Comparison of ENCODE assay signal across 10 cellular contexts in the genomic region with DNA sequence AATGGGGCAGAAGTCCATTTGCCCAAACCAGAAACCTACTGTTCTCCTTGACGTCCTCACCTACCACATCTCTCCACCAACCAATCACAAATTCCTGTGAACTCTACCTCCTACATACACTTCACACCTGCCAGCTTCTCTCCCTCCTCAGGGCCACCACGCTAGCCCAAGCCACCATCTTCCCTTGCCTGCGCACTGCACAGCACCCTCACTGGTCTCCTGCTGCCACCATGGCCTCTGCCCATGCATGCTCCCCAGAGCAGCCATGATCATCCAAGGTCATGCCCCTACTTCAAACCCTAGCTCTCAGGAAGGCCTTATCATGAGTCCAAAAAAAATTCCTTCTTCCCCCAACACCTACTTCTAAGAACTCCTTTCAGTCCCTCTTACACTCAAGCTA. TPM values are rescaled to one million over a fixed set of nuclear protein-coding genes. Genes with fewer than 3 reads are reported as not detected.
A peak's percentile ranks its signal among the peaks of the same experiment; 100 is the strongest.
DNase-seq lines count a peak whose midpoint lies in the region; ATAC-seq and TF ChIP-seq lines count a peak whose summit lies in the region.
"Had no signal": no experiment of that assay in that cellular context is flagged by ENCODE, and none has a peak within 500 bp of the region (broad histone marks: within the 10 kb centered on the region; RNA-seq: fewer than 3 reads in every experiment).

No MANE protein-coding gene starts in this region.

- H3K27ac Mint-ChIP-seq in activated CD4-positive, alpha-beta memory T cell treated with anti-CD3 and anti-CD28 coated beads, Interleukin-2, amount 10 ng/mL, durations not matched to agents 7 days and 5 days: no peak overlapping the region
- peak overlapping the region in 5 of 6 donors; percentile 32 to 89 (median 81) for H3K27ac Mint-ChIP-seq in immature natural killer cell

- H3K4me1 ChIP-seq in SK-N-SH (ENCODE audit: control insufficient read depth in 1 of 2, insufficient read depth in 2 of 2, low read depth in 1 of 2, low read length in 1 of 2) (peaks cover 10 to 34% of the 10 kb centered on the region in 2 experiments), spleen (peaks cover 7 to 48% (median 31%) of the 10 kb centered on the region in 6 donors), sigmoid colon (peaks cover 0 to 46% (median 28%) of the 10 kb centered on the region in 4 donors)

- H3K27ac ChIP-seq in SK-N-SH (ENCODE audit: low read depth in 2 of 2, low read length in 1 of 2) (no peak overlapping the region), spleen (no peak overlapping the region), sigmoid colon (peak overlapping the region in 2 of 4 donors; percentile 54 to 68)

- H3K27me3 ChIP-seq in SK-N-SH (ENCODE audit: insufficient read depth) (peaks cover 12% of the 10 kb centered on the region; the same call in 1 of the 2 replicates), spleen (replicated peaks in 1 of 7) (peaks cover 0 to 79% (median 17%) of the 10 kb centered on the region in 7 donors), sigmoid colon (no peaks in the 10 kb centered on the region)

- no peak for TF ChIP-seq RAD21 in SK-N-SH (IDR thresholded peaks at IDR 0.05; ENCODE audit: low read length)

- H3F3A ChIP-seq in SK-N-SH (replicated peaks; ENCODE audit: insufficient read depth): peaks cover 4% of the 10 kb centered on the region

- H3K79me2 ChIP-seq in SK-N-SH (ENCODE audit: insufficient read depth): no peaks in the 10 kb centered on the region

- no peaks in the 10 kb centered on the region for H3K9me3 Mint-ChIP-seq in activated CD4-positive, alpha-beta memory T cell treated with anti-CD3 and anti-CD28 coated beads, Interleukin-2, amount 10 ng/mL, durations not matched to agents 7 days and 5 days
- peaks cover 0 to 8% (median 0%) of the 10 kb centered on the region in 6 donors for H3K9me3 Mint-ChIP-seq in immature natural killer cell

- H3K27me3 Mint-ChIP-seq in activated CD4-positive, alpha-beta memory T cell treated with anti-CD3 and anti-CD28 coated beads, Interleukin-2, amount 10 ng/mL, durations not matched to agents 7 days and 5 days: peaks cover 58% of the 10 kb centered on the region
- H3K27me3 Mint-ChIP-seq in immature natural killer cell (ENCODE audit: low read depth in 3 of 3): peaks cover 17 to 34% (median 20%) of the 10 kb centered on the region in 3 donors

- no peak for TF ChIP-seq POLR2A in spleen (IDR thresholded peaks at IDR 0.05)
- no peak for TF ChIP-seq POLR2A in sigmoid colon (IDR thresholded peaks at IDR 0.05)

- no peak for TF ChIP-seq EP300 in SK-N-SH (IDR thresholded peaks at IDR 0.05; ENCODE audit: borderline replicate concordance in 1 of 2, low read depth in 1 of 2, low read length in 1 of 2)
- no peak for TF ChIP-seq EP300 in sigmoid colon (IDR thresholded peaks at IDR 0.05)

- intact Hi-C loops in spleen (cut with DNase I; ENCODE audit: low total_unique reads) (no loop called here), sigmoid colon (cut with DNase I) (no loop called here)

- no peaks in the 10 kb centered on the region for H3K9me2 ChIP-seq in SK-N-SH

- TF ChIP-seq CTCF in SK-N-SH (IDR thresholded peaks at IDR 0.05) (no peak), spleen (IDR thresholded peaks at IDR 0.05 in 8 of 11, conservative IDR thresholded peaks at IDR 0.05 in 3 of 11) (no peak), sigmoid colon (IDR thresholded peaks at IDR 0.05) (no peak)

- no peak for ATAC-seq in SK-N-SH treated with all-trans-retinoic acid at 6 μM for 48 hours
- no peak for ATAC-seq in GM21528 (IDR thresholded peaks at IDR 0.05; ENCODE audit: low FRiP score, unreplicated experiment)

- H3K9me3 ChIP-seq in SK-N-SH (no peaks in the 10 kb centered on the region), spleen (no peaks in the 10 kb centered on the region), sigmoid colon (no peaks in the 10 kb centered on the region)

- H3K36me3 Mint-ChIP-seq in activated CD4-positive, alpha-beta memory T cell treated with anti-CD3 and anti-CD28 coated beads, Interleukin-2, amount 10 ng/mL, durations not matched to agents 7 days and 5 days (ENCODE audit: low read depth): no peaks in the 10 kb centered on the region
- no peaks in the 10 kb centered on the region for H3K36me3 Mint-ChIP-seq in immature natural killer cell

- peak overlapping the region in 1 of 2 experiments; percentile 70; a peak in 2 of 4 replicates for H3K4me3 ChIP-seq in SK-N-SH (ENCODE audit: low read depth in 2 of 2, low read length in 1 of 2)
- H3K4me3 ChIP-seq in spleen: peak overlapping the region in 3 of 8 donors; percentile 62 to 80 (median 65)
- peak overlapping the region in 2 of 4 donors; percentile 74 to 91 for H3K4me3 ChIP-seq in sigmoid colon

- peak overlapping the region; percentile 8 for H3K4me3 Mint-ChIP-seq in activated CD4-positive, alpha-beta memory T cell treated with anti-CD3 and anti-CD28 coated beads, Interleukin-2, amount 10 ng/mL, durations not matched to agents 7 days and 5 days
- H3K4me3 Mint-ChIP-seq in immature natural killer cell: peak overlapping the region; percentile 71 to 87 (median 83)

- DNase-seq in SK-N-SH: no peak
- DNase-seq in activated CD4-positive, alpha-beta memory T cell treated with anti-CD3 and anti-CD28 coated beads, Interleukin-2, amount 10 ng/mL, durations not matched to agents 7 days and 5 days: no peak
- DNase-seq in immature natural killer cell: no peak
- DNase-seq in spleen: peak; percentile 74
- no peak for DNase-seq in DMS 273 (lab: John Stamatoyannopoulos, UW; ENCODE audit: unreplicated experiment)
- no peak for DNase-seq in sigmoid colon
- DNase-seq: left ventricle myocardium superior had no signal

- H3K4me1 Mint-ChIP-seq in activated CD4-positive, alpha-beta memory T cell treated with anti-CD3 and anti-CD28 coated beads, Interleukin-2, amount 10 ng/mL, durations not matched to agents 7 days and 5 days: peaks cover 34% of the 10 kb centered on the region
- H3K4me1 Mint-ChIP-seq in immature natural killer cell: peaks cover 11 to 15% of the 10 kb centered on the region in 2 donors

- 82% methylated on average over 3 of the region's 3 CpGs for WGBS in SK-N-SH (ENCODE audit: low lambda C conversion rate)
- 65 to 88% (median 84%) methylated on average over 3 of the region's 3 CpGs for WGBS in spleen, 5 donors
- 35 to 78% methylated on average over 3 of the region's 3 CpGs for WGBS in sigmoid colon, 2 donors

- H3K36me3 ChIP-seq in SK-N-SH (replicated peaks in 1 of 2; ENCODE audit: control insufficient read depth in 1 of 2, insufficient read depth in 2 of 2, low read length in 1 of 2): no peaks in the 10 kb centered on the region
- H3K36me3 ChIP-seq in spleen: no peaks in the 10 kb centered on the region
- no peaks in the 10 kb centered on the region for H3K36me3 ChIP-seq in sigmoid colon

- POLR2A ChIA-PET in SK-N-SH (lab: Yijun Ruan, JAX): interaction anchor here (1.0 to 1.4 kb wide), 4 partner anchors 164 to 214 kb away, joined by 3 to 8 read pairs (median 4); no protein-coding TSS in a partner anchor
- POLR2A ChIA-PET in activated CD4-positive, alpha-beta memory T cell treated with anti-CD3 and anti-CD28 coated beads, Interleukin-2, amount 10 ng/mL, durations not matched to agents 7 days and 5 days (lab: Charles Lee): interaction anchor here (0.5 to 1.9 kb wide), 5 partner anchors 8 to 1249 kb away, joined by 3 to 6 read pairs (median 3); no protein-coding TSS in a partner anchor

- H3K4me2 ChIP-seq in SK-N-SH: peak overlapping the region; percentile 80

- H3K9ac ChIP-seq in SK-N-SH: no peak overlapping the region

- CTCF ChIA-PET in SK-N-SH (lab: Yijun Ruan, JAX): interaction anchor here (0.6 to 3.1 kb wide), 50 partner anchors 10 to 690 kb away, joined by 3 to 49 read pairs (median 5); a partner anchor contains a TSS
- CTCF ChIA-PET in activated CD4-positive, alpha-beta memory T cell treated with anti-CD3 and anti-CD28 coated beads, Interleukin-2, amount 10 ng/mL, durations not matched to agents 7 days and 5 days (lab: Charles Lee): interaction anchor here (0.6 to 2.9 kb wide), 46 partner anchors 10 to 1874 kb away, joined by 3 to 18 read pairs (median 4); no protein-coding TSS in a partner anchor

- no peaks in the 10 kb centered on the region for H4K20me1 ChIP-seq in SK-N-SH (ENCODE audit: insufficient read depth)

- peak overlapping the region; percentile 63; the same call in 1 of the 2 replicates for H2AFZ ChIP-seq in SK-N-SH (ENCODE audit: low read depth)

TF ChIP-seq in SK-N-SH, 30 proteins besides CTCF, POLR2A, EP300 and RAD21 (continues in another document):
- TF ChIP-seq TCF12 (IDR thresholded peaks at IDR 0.05) (no peak), RXRA (IDR thresholded peaks at IDR 0.05; ENCODE audit: borderline replicate concordance, low read depth) (no peak), MXI1 (IDR thresholded peaks at IDR 0.05; ENCODE audit: low read depth, low read length) (no peak), MEF2A (IDR thresholded peaks at IDR 0.05; ENCODE audit: borderline replicate concordance, low read depth) (no peak), TAF1 (IDR thresholded peaks at IDR 0.05; ENCODE audit: borderline replicate concordance, low read depth, low read length) (no peak)

TF ChIP-seq in SK-N-SH treated with all-trans-retinoic acid at 6 μM for 48 hours, 23 proteins besides CTCF, POLR2A, EP300 and RAD21 (continues in another document):
- TF ChIP-seq PPARA (CRISPR knock-in tag; IDR thresholded peaks at IDR 0.05; ENCODE audit: borderline replicate concordance) (no peak), ZNF8 (CRISPR knock-in tag; IDR thresholded peaks at IDR 0.05) (no peak), TOX (CRISPR knock-in tag; IDR thresholded peaks at IDR 0.05; ENCODE audit: borderline replicate concordance) (no peak), BACH2 (CRISPR knock-in tag; IDR thresholded peaks at IDR 0.05; ENCODE audit: borderline replicate concordance) (no peak)

RNA-seq across cellular contexts. Expression of a gene that starts 1.1 kb away (rescaled TPM):
- 2.1 and 4.2 TPM in 2 replicates for polyA plus RNA-seq in SK-N-SH (2012; rRNA removed)
- 1.5 and 2.0 TPM in 2 replicates for polyA plus RNA-seq in SK-N-SH (2012; cell fraction: cytosol; rRNA removed)
- polyA plus RNA-seq in SK-N-SH (2012; cell fraction: nucleus; rRNA removed): 10.0 and 14.1 TPM in 2 replicates
- under 1 TPM; 0.20 to 0.71 TPM for total RNA-seq in activated CD4-positive, alpha-beta memory T cell treated with anti-CD3 and anti-CD28 coated beads, Interleukin-2, amount 10 ng/mL, durations not matched to agents 7 days and 5 days
- 1 to 10 TPM in 1 of 3 donors, not detected in 2; 3.0 TPM for polyA plus RNA-seq in immature natural killer cell
- 1 to 10 TPM in 4 of 7 donors, under 1 TPM in 3; 0.23 to 2.3 (median 1.3) TPM for total RNA-seq in spleen
- polyA plus RNA-seq in spleen: under 1 TPM; 0.48 to 0.98 (median 0.52) TPM
- total RNA-seq in sigmoid colon: 1 to 10 TPM; 1.8 to 2.8 (median 2.2) TPM
- 10 to 100 TPM in 1 of 3 donors, 1 to 10 TPM in 2; 1.6 to 20.2 (median 1.8) TPM for polyA plus RNA-seq in sigmoid colon
- total RNA-seq: OCI-LY7 had no signal
